ENCODE assay signal across 16 cellular contexts in the genomic region with DNA sequence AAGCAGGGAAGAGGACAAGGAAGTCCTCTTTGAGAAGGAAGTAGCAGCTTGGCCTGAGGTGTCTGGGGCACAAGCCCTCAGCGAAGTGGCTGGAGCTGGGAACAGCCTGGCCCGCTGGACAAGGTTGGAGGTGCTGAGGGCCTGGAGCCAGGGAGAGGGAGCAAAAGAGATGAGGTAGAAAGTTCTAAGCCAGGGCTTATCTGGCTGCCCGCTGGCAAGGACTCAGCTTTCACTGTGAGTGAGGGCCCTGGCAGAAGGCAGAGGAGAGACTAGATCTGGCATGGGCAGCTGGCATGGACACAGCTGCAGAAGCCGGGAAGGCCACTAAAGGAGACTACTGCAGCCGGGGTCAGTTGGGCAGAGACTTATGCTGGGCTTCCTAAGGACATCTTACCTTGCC. TPM values are rescaled to one million over a fixed set of nuclear protein-coding genes. Genes with fewer than 3 reads are reported as not detected.
DNase-seq lines count a peak whose midpoint lies in the region; ATAC-seq and TF ChIP-seq lines count a peak whose summit lies in the region.
"Had no signal": no experiment of that assay in that cellular context is flagged by ENCODE, and none has a peak within 500 bp of the region (broad histone marks: within the 10 kb centered on the region; RNA-seq: fewer than 3 reads in every experiment).

No MANE protein-coding gene starts in this region.

- in situ Hi-C loops in KBM-7 (cut with MboI; ENCODE audit: low pct_unique_long_range_greater_than_20kb, low sequenced_read_pairs), result no loop called here

- H3K36me3 Mint-ChIP-seq in naive thymus-derived CD4-positive, alpha-beta T cell, result no peaks in the 10 kb centered on the region

- peak overlapping the region in 6 of 9 donors; percentile 6 to 66 (median 48) for H3K27ac Mint-ChIP-seq in naive thymus-derived CD4-positive, alpha-beta T cell
- H3K27ac Mint-ChIP-seq: activated T-helper 2 cell treated with anti-CD3 and anti-CD28 coated beads, Interferon-gamma antibody, Interleukin-2, Interleukin-4, amounts not matched to agents 10 μg/mL and 5 μg/mL and 100 μg/mL, durations not matched to agents 14 hours and 24 hours and 36 hours had no signal

- H3K4me1 Mint-ChIP-seq in naive thymus-derived CD4-positive, alpha-beta T cell, result peaks cover 0 to 15% (median 11%) of the 10 kb centered on the region in 7 donors

- TF ChIP-seq CTCF in C4-2B (conservative IDR thresholded peaks at IDR 0.05), result no peak
- TF ChIP-seq CTCF in LNCaP clone FGC (IDR thresholded peaks at IDR 0.05; ENCODE audit: control insufficient read depth, extremely low read depth, insufficient read depth), result no peak

- ATAC-seq in naive thymus-derived CD4-positive, alpha-beta T cell, result no peak
- ATAC-seq in HG02623 (IDR thresholded peaks at IDR 0.05; ENCODE audit: unreplicated experiment) (no peak), GM19395 (IDR thresholded peaks at IDR 0.05; ENCODE audit: unreplicated experiment) (no peak)

- intact Hi-C loops in cardiac septum (cut with DNase I), result no loop called here
- intact Hi-C loops in naive thymus-derived CD4-positive, alpha-beta T cell (cut with micrococcal nuclease), result no loop called here

- DNase-seq in LNCaP clone FGC (ENCODE audit: low read depth) (peak; percentile 73), cardiac septum (ENCODE audit: low spot score) (peak; percentile 87), KBM-7 (no peak), NCI-H82 treated with DMSO at 0.1 percent for 48 hours (lab: John Stamatoyannopoulos, UW; ENCODE audit: unreplicated experiment) (no peak)
- DNase-seq in naive thymus-derived CD4-positive, alpha-beta T cell, result no peak
- DNase-seq: activated CD4-positive, alpha-beta T cell treated with anti-CD3 and anti-CD28 coated beads, Interleukin-2, amount 50 U/mL, for 48 hours; DMS 273 treated with DMSO at 0.1 percent for 48 hours; kidney glomerular epithelial cell; NCI-H1436 had no signal

- H3K4me3 Mint-ChIP-seq in naive thymus-derived CD4-positive, alpha-beta T cell, result peak overlapping the region in 1 of 10 donors; percentile 27

- peak overlapping the region; percentile 44 for H3K27ac ChIP-seq in C4-2B
- no peak overlapping the region for H3K27ac ChIP-seq in naive thymus-derived CD4-positive, alpha-beta T cell (ENCODE audit: low read depth, low read length)
- H3K27ac ChIP-seq: esophagus muscularis mucosa, hepatocyte, SJSA1 had no signal

- CTCF ChIA-PET in naive thymus-derived CD4-positive, alpha-beta T cell (lab: Charles Lee), result no interaction called here

- POLR2A ChIA-PET in naive thymus-derived CD4-positive, alpha-beta T cell (lab: Charles Lee), result interaction anchor here (1.0 kb wide), 1 partner anchor 10 kb away, joined by 3 read pairs; no protein-coding TSS in a partner anchor

- H3K27me3 ChIP-seq in naive thymus-derived CD4-positive, alpha-beta T cell (ENCODE audit: control insufficient read depth in 2 of 2, insufficient read depth in 2 of 2, low read length in 2 of 2), result no peaks in the 10 kb centered on the region
- H3K27me3 ChIP-seq: esophagus muscularis mucosa, hepatocyte had no signal

- H3K9me3 ChIP-seq in naive thymus-derived CD4-positive, alpha-beta T cell (ENCODE audit: control insufficient read depth in 2 of 3, low read length in 3 of 3), result no peaks in the 10 kb centered on the region
- H3K9me3 ChIP-seq: esophagus muscularis mucosa, SJSA1 had no signal

- no peaks in the 10 kb centered on the region for H3K36me3 ChIP-seq in naive thymus-derived CD4-positive, alpha-beta T cell (ENCODE audit: control insufficient read depth in 2 of 3, insufficient read depth in 3 of 3, low read length in 3 of 3)
- H3K36me3 ChIP-seq: esophagus muscularis mucosa, SJSA1 had no signal

- no peaks in the 10 kb centered on the region for H3K9me3 Mint-ChIP-seq in naive thymus-derived CD4-positive, alpha-beta T cell
- H3K9me3 Mint-ChIP-seq: activated T-helper 2 cell treated with anti-CD3 and anti-CD28 coated beads, Interferon-gamma antibody, Interleukin-2, Interleukin-4, amounts not matched to agents 10 μg/mL and 5 μg/mL and 100 μg/mL, durations not matched to agents 14 hours and 24 hours and 36 hours had no signal

- no peaks in the 10 kb centered on the region for H3K27me3 Mint-ChIP-seq in naive thymus-derived CD4-positive, alpha-beta T cell

- H3K4me3 ChIP-seq in LNCaP clone FGC (ENCODE audit: low read depth, low read length), result no peak overlapping the region
- H3K4me3 ChIP-seq in naive thymus-derived CD4-positive, alpha-beta T cell (ENCODE audit: low read length), result no peak overlapping the region
- H3K4me3 ChIP-seq: esophagus muscularis mucosa, hepatocyte, SJSA1 had no signal

- peaks cover 0 to 4% of the 10 kb centered on the region in 2 donors for H3K4me1 ChIP-seq in naive thymus-derived CD4-positive, alpha-beta T cell (ENCODE audit: control insufficient read depth in 2 of 2, insufficient read depth in 2 of 2, low read length in 2 of 2)
- H3K4me1 ChIP-seq: SJSA1 had no signal

RNA-seq across cellular contexts. Expression of a gene that starts 21.8 kb away (rescaled TPM):
- 46.9 TPM for total RNA-seq in cardiac septum
- total RNA-seq in naive thymus-derived CD4-positive, alpha-beta T cell, result 100 to 1,000 TPM in 3 of 5 experiments, 10 to 100 TPM in 2; 67.2 to 229 (median 103) TPM
- polyA plus RNA-seq in naive thymus-derived CD4-positive, alpha-beta T cell, result 100 to 1,000 TPM in 1 of 2 donors, 10 to 100 TPM in 1; 60.5 to 102 TPM

Comparison
In these comparisons a context has a peak if more than half of its experiments do, and no peak if none do; other contexts are left out.
1. DNase-seq: peak in LNCaP clone FGC (single experiment) and cardiac septum (single experiment); none in naive thymus-derived CD4-positive, alpha-beta T cell (0 of 9), KBM-7 (single experiment) and NCI-H82 treated with DMSO at 0.1 percent for 48 hours (single experiment).